In the genomic region with DNA sequence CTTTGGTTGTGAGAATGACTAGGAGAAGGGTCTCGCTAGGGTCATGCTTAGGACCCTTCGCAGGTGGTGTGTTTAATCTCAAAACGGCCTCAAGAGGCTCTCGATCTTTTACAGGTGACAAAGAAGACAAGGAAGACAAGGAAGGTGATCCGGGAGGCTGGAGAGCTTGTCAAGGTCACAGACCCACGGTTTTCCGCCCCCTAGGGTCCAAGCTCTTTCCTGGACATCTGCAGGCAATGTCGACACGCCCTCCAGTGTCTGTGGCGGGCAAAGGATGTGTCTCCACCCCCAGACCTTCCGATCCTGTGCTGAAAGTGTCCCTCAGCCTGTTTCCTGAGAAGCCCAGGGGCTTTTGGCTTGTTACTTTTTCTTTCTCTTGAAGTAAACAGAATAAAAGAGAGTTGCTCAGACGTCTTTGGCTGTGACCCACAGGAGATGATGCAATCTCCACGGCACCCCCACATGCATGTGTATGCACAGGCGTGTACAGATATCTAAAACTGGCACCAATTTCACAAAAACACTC, we compare ENCODE assay signal across 8 cellular contexts.
DNase-seq lines count a peak whose midpoint lies in the region; ATAC-seq, FAIRE-seq and TF ChIP-seq lines count a peak whose summit lies in the region.

No MANE protein-coding gene starts in this region.

- DNase-seq in A673 (ENCODE audit: low spot score) (no peak), NCI-H748 treated with DMSO at 0.1 percent for 48 hours (lab: John Stamatoyannopoulos, UW) (peak; percentile 40), H1 (ENCODE audit: low read depth in 1 of 2, low spot score in 2 of 2) (peak; percentile 73 to 76)
- DNase-seq in activated CD8-positive, alpha-beta T cell treated with anti-CD3 and anti-CD28 coated beads, Interleukin-2, amount 10 ng/mL, durations not matched to agents 7 days and 5 days, result peak; percentile 92
- DNase-seq in stimulated activated CD8-positive, alpha-beta memory T cell treated with anti-CD3 and anti-CD28 coated beads, Interleukin-2, amount 100 ng/mL, for 1 hour (ENCODE audit: low read depth in 2 of 2), result peak; percentile 55 to 64

- H3K4me1 Mint-ChIP-seq in activated CD8-positive, alpha-beta T cell treated with anti-CD3 and anti-CD28 coated beads, Interleukin-2, amount 10 ng/mL, durations not matched to agents 7 days and 5 days (ENCODE audit: low read depth), result peaks cover 83% of the 10 kb centered on the region

- ATAC-seq in GM18517 (IDR thresholded peaks at IDR 0.05; ENCODE audit: unreplicated experiment), result peak; percentile 62
- ATAC-seq in HG03060 (IDR thresholded peaks at IDR 0.05; ENCODE audit: low read depth, unreplicated experiment), result peak; percentile 57
- peak; percentile 71 for ATAC-seq in activated CD8-positive, alpha-beta T cell treated with anti-CD3 and anti-CD28 coated beads, Interleukin-2, amount 10 ng/mL, durations not matched to agents 7 days and 5 days

- H3K4me3 Mint-ChIP-seq in activated CD8-positive, alpha-beta T cell treated with anti-CD3 and anti-CD28 coated beads, Interleukin-2, amount 10 ng/mL, durations not matched to agents 7 days and 5 days, result peak overlapping the region; percentile 74

- H2BK15ac ChIP-seq in H1 (ENCODE audit: low read length), result no peak overlapping the region; the same call in 1 of the 2 replicates

- TF ChIP-seq POLR2A in H1 (IDR thresholded peaks at IDR 0.05; ENCODE audit: control extremely low read depth in 1 of 2, low read depth in 2 of 2, low read length in 2 of 2), result no peak

- no peak overlapping the region for H2AK5ac ChIP-seq in H1 (ENCODE audit: low read depth, low read length)

- H3K23me2 ChIP-seq in H1 (ENCODE audit: low read depth, low read length), result no peaks in the 10 kb centered on the region

- H3K23ac ChIP-seq in H1 (ENCODE audit: insufficient read length), result no peak overlapping the region

- WGBS in H1 (ENCODE audit: extremely low coverage in 1 of 2, insufficient coverage in 1 of 2, insufficient read length in 1 of 2, insufficient replicate concordance in 2 of 2, low coverage in 1 of 2, low lambda C conversion rate in 2 of 2, missing lambda C conversion rate in 1 of 2), 2 experiments, result 41% methylated on average over 14 of the region's 14 CpGs; no CpG with 5 or more reads in 1 of the 2 experiments

- H2BK12ac ChIP-seq in H1 (ENCODE audit: low read depth, low read length), result no peak overlapping the region

- peak overlapping the region in 1 of 2 experiments; percentile 7; a peak in 1 of 4 replicates for H3K4me2 ChIP-seq in H1 (ENCODE audit: insufficient read depth in 1 of 2, low read depth in 2 of 2, low read length in 2 of 2)

- no peaks in the 10 kb centered on the region for H3K9me3 ChIP-seq in A673 (ENCODE audit: low read depth, low read length, poor library complexity, severe bottlenecking)
- no peaks in the 10 kb centered on the region for H3K9me3 ChIP-seq in H1 (ENCODE audit: insufficient read depth in 2 of 2, low read depth in 1 of 2, low read length in 1 of 2)
- no peaks in the 10 kb centered on the region for H3K9me3 ChIP-seq in mononuclear cell (ENCODE audit: low read depth, low read length)

- no peaks in the 10 kb centered on the region for H3K79me1 ChIP-seq in H1 (ENCODE audit: low read depth, low read length)

- TF ChIP-seq EP300 in H1 (IDR thresholded peaks at IDR 0.05; ENCODE audit: borderline replicate concordance in 1 of 2, low read depth in 2 of 2, low read length in 2 of 2), result no peak

- no peak overlapping the region for H3K27ac ChIP-seq in A673 (ENCODE audit: low read depth, low read length, poor library complexity, severe bottlenecking)
- no peak overlapping the region for H3K27ac ChIP-seq in H1 (ENCODE audit: low read depth, low read length)

- H3K18ac ChIP-seq in H1 (ENCODE audit: extremely low read depth, low read length), result no peak overlapping the region

- no peak overlapping the region for H2AFZ ChIP-seq in H1 (ENCODE audit: low read length)

- peak; percentile 82 to 86 for TF ChIP-seq RAD21 in H1 (IDR thresholded peaks at IDR 0.05 in 1 of 2, conservative IDR thresholded peaks at IDR 0.05 in 1 of 2; ENCODE audit: low read depth in 2 of 2, low read length in 2 of 2)

- H2BK120ac ChIP-seq in H1 (replicated peaks; ENCODE audit: low read depth, low read length), result no peak overlapping the region

- no peaks in the 10 kb centered on the region for H3K4me1 ChIP-seq in A673 (ENCODE audit: insufficient read depth, low read length, poor library complexity, severe bottlenecking)
- no peaks in the 10 kb centered on the region; a peak in 1 of 7 replicates for H3K4me1 ChIP-seq in H1 (replicated peaks in 1 of 4; ENCODE audit: control insufficient read depth in 3 of 4, insufficient read depth in 4 of 4, low read length in 3 of 4)
- peaks cover 69% of the 10 kb centered on the region for H3K4me1 ChIP-seq in mononuclear cell (ENCODE audit: insufficient read depth, low read length)

- H2BK20ac ChIP-seq in H1 (ENCODE audit: low read length), result no peak overlapping the region

- H3K56ac ChIP-seq in H1 (replicated peaks; ENCODE audit: insufficient read length, low read depth, low read length), result no peak overlapping the region

- POLR2A ChIA-PET in A673 (lab: Charles Lee; ENCODE audit: low non-redundant PET), result no interaction called here
- POLR2A ChIA-PET in activated CD8-positive, alpha-beta T cell treated with anti-CD3 and anti-CD28 coated beads, Interleukin-2, amount 10 ng/mL, durations not matched to agents 7 days and 5 days (lab: Charles Lee), result interaction anchor here (1.0 to 6.3 kb wide), 34 partner anchors 8 to 220 kb away, joined by 3 to 92 read pairs (median 6); partner anchors contain the start of gene KLF13
- POLR2A ChIA-PET in H1 (lab: Charles Lee; ENCODE audit: partially characterized antibody), result interaction anchor here (0.7 to 1.4 kb wide), 2 partner anchors 39 to 210 kb away, joined by 3 to 7 read pairs; no protein-coding TSS in a partner anchor

- H3K9ac ChIP-seq in H1 (replicated peaks in 1 of 4; ENCODE audit: extremely low read depth in 1 of 4, low read depth in 3 of 4, low read length in 3 of 4), result no peak overlapping the region

- H4K5ac ChIP-seq in H1 (ENCODE audit: insufficient read length, low read depth, low read length), result no peak overlapping the region

- no TSS peak for BruUV-seq in A673 (replicated peaks; lab: Mats Ljungman, UMichigan)

- H4K20me1 ChIP-seq in H1 (replicated peaks in 1 of 2; ENCODE audit: control insufficient read depth in 1 of 2, insufficient read depth in 2 of 2, low read length in 2 of 2), result no peaks in the 10 kb centered on the region

- H3K9me3 Mint-ChIP-seq in activated CD8-positive, alpha-beta T cell treated with anti-CD3 and anti-CD28 coated beads, Interleukin-2, amount 10 ng/mL, durations not matched to agents 7 days and 5 days (ENCODE audit: insufficient read depth), result no peaks in the 10 kb centered on the region

- H3K4me3 ChIP-seq in A673 (ENCODE audit: low read depth, low read length, poor library complexity, severe bottlenecking) (no peak overlapping the region), H1 (ENCODE audit: extremely low read depth in 1 of 4, insufficient read depth in 2 of 4, low read depth in 3 of 4, low read length in 4 of 4) (no peak overlapping the region), mononuclear cell (ENCODE audit: low read length) (peak overlapping the region; percentile 26)

- TF ChIP-seq CTCF in A673 (conservative IDR thresholded peaks at IDR 0.05; ENCODE audit: low read depth, low read length), result peak; percentile 35; the same call in 1 of the 2 replicates
- peak; percentile 87 to 99 (median 89) for TF ChIP-seq CTCF in H1 (IDR thresholded peaks at IDR 0.05; ENCODE audit: control extremely low read depth in 1 of 3, insufficient read depth in 1 of 3, low read depth in 1 of 3, low read length in 3 of 3)

- no peak overlapping the region for H2BK5ac ChIP-seq in H1 (ENCODE audit: low read depth, low read length)

- no peak overlapping the region for H3K4ac ChIP-seq in H1 (replicated peaks; ENCODE audit: insufficient read length, low read depth, low read length)

- H3K36me3 ChIP-seq in A673 (ENCODE audit: insufficient read depth, low read length, poor library complexity, severe bottlenecking), result no peaks in the 10 kb centered on the region
- no peaks in the 10 kb centered on the region for H3K36me3 ChIP-seq in H1 (ENCODE audit: control insufficient read depth in 2 of 4, insufficient read depth in 4 of 4, low read length in 3 of 4)

- no peak overlapping the region for H3K14ac ChIP-seq in H1 (ENCODE audit: insufficient read length)

- H3K27me3 Mint-ChIP-seq in activated CD8-positive, alpha-beta T cell treated with anti-CD3 and anti-CD28 coated beads, Interleukin-2, amount 10 ng/mL, durations not matched to agents 7 days and 5 days (ENCODE audit: low read depth), result no peaks in the 10 kb centered on the region

- FAIRE-seq in H1 (lab: Jason Lieb, UNC), result peak; percentile 88

- peak overlapping the region; percentile 99 for H3K27ac Mint-ChIP-seq in activated CD8-positive, alpha-beta T cell treated with anti-CD3 and anti-CD28 coated beads, Interleukin-2, amount 10 ng/mL, durations not matched to agents 7 days and 5 days

- H3K27me3 ChIP-seq in A673 (replicated peaks; ENCODE audit: insufficient read depth, low read depth, low read length, poor library complexity), result no peaks in the 10 kb centered on the region
- H3K27me3 ChIP-seq in H1 (replicated peaks in 1 of 4; ENCODE audit: control insufficient read depth in 3 of 4, extremely low read depth in 1 of 4, insufficient read depth in 3 of 4, low read length in 3 of 4), result peaks cover 0 to 2% (median 1%) of the 10 kb centered on the region in 4 experiments; a peak in 4 of 7 replicates
- no peaks in the 10 kb centered on the region for H3K27me3 ChIP-seq in mononuclear cell (ENCODE audit: insufficient read depth, low read length)

- no peak overlapping the region for H4K91ac ChIP-seq in H1 (replicated peaks; ENCODE audit: insufficient read length, low read length)

- H3K36me3 Mint-ChIP-seq in activated CD8-positive, alpha-beta T cell treated with anti-CD3 and anti-CD28 coated beads, Interleukin-2, amount 10 ng/mL, durations not matched to agents 7 days and 5 days (ENCODE audit: low read depth), result no peaks in the 10 kb centered on the region

- intact Hi-C loops in A673 (cut with micrococcal nuclease; ENCODE audit: unreplicated experiment), result loop anchor here (5.0 to 10.0 kb wide), 2 partner anchors 37 to 59 kb away; no protein-coding TSS in a partner anchor

- H4K8ac ChIP-seq in H1 (ENCODE audit: extremely low read depth, insufficient read depth, low read length), result no peak overlapping the region

- CTCF ChIA-PET in A673 (lab: Charles Lee), result no interaction called here
- CTCF ChIA-PET in activated CD8-positive, alpha-beta T cell treated with anti-CD3 and anti-CD28 coated beads, Interleukin-2, amount 10 ng/mL, durations not matched to agents 7 days and 5 days (lab: Charles Lee), result interaction anchor here (0.8 to 13.1 kb wide), 43 partner anchors 8 to 541 kb away, joined by 3 to 271 read pairs (median 6); partner anchors contain the start of gene KLF13
- CTCF ChIA-PET in H1 (lab: Charles Lee; ENCODE audit: partially characterized antibody), result interaction anchor here (0.7 to 15.1 kb wide), 46 partner anchors 9 to 634 kb away, joined by 3 to 199 read pairs (median 4); no protein-coding TSS in a partner anchor

- no peaks in the 10 kb centered on the region for H3K79me2 ChIP-seq in H1 (ENCODE audit: control insufficient read depth in 1 of 2, insufficient read depth in 2 of 2, low read length in 2 of 2)

TF ChIP-seq in H1, 55 proteins besides CTCF, POLR2A, EP300 and RAD21 (continues in another document):
- 0 out of 2 replicates have a peak, but pooled peaks have one; percentile 22 for TF ChIP-seq SP1 (IDR thresholded peaks at IDR 0.05; ENCODE audit: low read depth, low read length)
- no peak for TF ChIP-seq CBX5 (IDR thresholded peaks at IDR 0.05; ENCODE audit: low read depth, low read length)
